ENCODE assay signal across 31 cellular contexts in genomic region chr1:167825419-167826079, GRCh38.
"Had no signal": no experiment of that assay in that cellular context is flagged by ENCODE, and none has a peak within 500 bp of the region (broad histone marks: within the 10 kb centered on the region; RNA-seq: fewer than 3 reads in every experiment).

No MANE protein-coding gene starts in this region.

- H3K9me3 ChIP-seq: breast epithelium, colonic mucosa, gastroesophageal sphincter, pancreas, right atrium auricular region, upper lobe of left lung, vagina had no signal

- H3K36me3 Mint-ChIP-seq: activated CD8-positive, alpha-beta memory T cell treated with anti-CD3 and anti-CD28 coated beads, Interleukin-2, amount 10 ng/mL, durations not matched to agents 7 days and 5 days; activated naive CD4-positive, alpha-beta T cell treated with anti-CD3 and anti-CD28 coated beads, Interleukin-2, amount 50 U/mL, for 72 hours; mesothelial cell of epicardium; naive thymus-derived CD4-positive, alpha-beta T cell; stimulated activated memory B cell treated with anti-CD40 and anti-IgM and Interleukin-4, amounts not matched to agents 10 μg/mL and 1 μg/mL and 100 μg/mL, for 72 hours had no signal

- H3K4me3 Mint-ChIP-seq: activated B cell treated with CpG ODN at 0.5 μM for 24 hours; activated CD8-positive, alpha-beta memory T cell treated with anti-CD3 and anti-CD28 coated beads, Interleukin-2, amount 10 ng/mL, durations not matched to agents 7 days and 5 days; activated CD8-positive, alpha-beta T cell treated with anti-CD3 and anti-CD28 coated beads, Interleukin-2, amount 10 ng/mL, durations not matched to agents 7 days and 5 days; activated T-cell treated with anti-CD3 and anti-CD28 coated beads, Interleukin-2, amount 50 U/mL, for 72 hours; central memory CD8-positive, alpha-beta T cell; mesothelial cell of epicardium; naive thymus-derived CD4-positive, alpha-beta T cell; neural crest cell; stimulated activated memory B cell treated with anti-CD40 and anti-IgM and Interleukin-4, amounts not matched to agents 10 μg/mL and 1 μg/mL and 100 μg/mL, for 72 hours; stimulated activated naive CD8-positive, alpha-beta T cell treated with anti-CD3 and anti-CD28 coated beads, Interleukin-15, amount 100 ng/mL, for 72 hours had no signal

- H3K4me3 ChIP-seq: breast epithelium, colonic mucosa, dorsolateral prefrontal cortex, gastroesophageal sphincter, hepatocyte, pancreas, right atrium auricular region, smooth muscle cell, upper lobe of left lung, vagina had no signal

- ATAC-seq: activated CD8-positive, alpha-beta memory T cell treated with anti-CD3 and anti-CD28 coated beads, Interleukin-2, amount 10 ng/mL, durations not matched to agents 7 days and 5 days; activated CD8-positive, alpha-beta T cell treated with anti-CD3 and anti-CD28 coated beads, Interleukin-2, amount 10 ng/mL, durations not matched to agents 7 days and 5 days; activated naive CD4-positive, alpha-beta T cell treated with anti-CD3 and anti-CD28 coated beads, Interleukin-2, amount 50 U/mL, for 72 hours; activated T-cell treated with anti-CD3 and anti-CD28 coated beads, Interleukin-2, amount 50 U/mL, for 72 hours; gastroesophageal sphincter; left cardiac atrium; naive thymus-derived CD4-positive, alpha-beta T cell; pancreas; stimulated activated memory B cell treated with anti-CD40 and anti-IgM and Interleukin-4, amounts not matched to agents 10 μg/mL and 1 μg/mL and 100 μg/mL, for 72 hours; stimulated activated naive CD8-positive, alpha-beta T cell treated with anti-CD3 and anti-CD28 coated beads, Interleukin-15, amount 100 ng/mL, for 72 hours had no signal

- H3K36me3 ChIP-seq: breast epithelium, colonic mucosa, gastroesophageal sphincter, pancreas, right atrium auricular region, upper lobe of left lung, vagina had no signal

- H3K27ac Mint-ChIP-seq: activated B cell treated with CpG ODN at 0.5 μM for 24 hours; activated CD8-positive, alpha-beta memory T cell treated with anti-CD3 and anti-CD28 coated beads, Interleukin-2, amount 10 ng/mL, durations not matched to agents 7 days and 5 days; activated CD8-positive, alpha-beta T cell treated with anti-CD3 and anti-CD28 coated beads, Interleukin-2, amount 10 ng/mL, durations not matched to agents 7 days and 5 days; activated naive CD4-positive, alpha-beta T cell treated with anti-CD3 and anti-CD28 coated beads, Interleukin-2, amount 50 U/mL, for 72 hours; activated T-cell treated with anti-CD3 and anti-CD28 coated beads, Interleukin-2, amount 50 U/mL, for 72 hours; mesothelial cell of epicardium; naive thymus-derived CD4-positive, alpha-beta T cell; stimulated activated memory B cell treated with anti-CD40 and anti-IgM and Interleukin-4, amounts not matched to agents 10 μg/mL and 1 μg/mL and 100 μg/mL, for 72 hours had no signal

- H3K27me3 ChIP-seq: breast epithelium, colonic mucosa, dorsolateral prefrontal cortex, gastroesophageal sphincter, hepatocyte, pancreas, right atrium auricular region, upper lobe of left lung, vagina had no signal

- H3K27ac ChIP-seq: breast epithelium, colonic mucosa, dorsolateral prefrontal cortex, gastroesophageal sphincter, hepatocyte, pancreas, right atrium auricular region, upper lobe of left lung, vagina had no signal

- H3K4me2 ChIP-seq: hepatocyte, smooth muscle cell had no signal

- H3K4me1 ChIP-seq: breast epithelium, colonic mucosa, pancreas, vagina had no signal

- H3K4me1 Mint-ChIP-seq: activated B cell treated with CpG ODN at 0.5 μM for 24 hours; central memory CD8-positive, alpha-beta T cell; neural crest cell; stimulated activated memory B cell treated with anti-CD40 and anti-IgM and Interleukin-4, amounts not matched to agents 10 μg/mL and 1 μg/mL and 100 μg/mL, for 72 hours; stimulated activated naive CD8-positive, alpha-beta T cell treated with anti-CD3 and anti-CD28 coated beads, Interleukin-15, amount 100 ng/mL, for 72 hours had no signal

- DNase-seq: activated B cell treated with CpG ODN at 0.5 μM for 24 hours; activated CD8-positive, alpha-beta memory T cell treated with anti-CD3 and anti-CD28 coated beads, Interleukin-2, amount 10 ng/mL, durations not matched to agents 7 days and 5 days; activated CD8-positive, alpha-beta T cell treated with anti-CD3 and anti-CD28 coated beads, Interleukin-2, amount 10 ng/mL, durations not matched to agents 7 days and 5 days; activated naive CD4-positive, alpha-beta T cell; activated T-cell treated with anti-CD3 and anti-CD28 coated beads, Interleukin-2, amount 50 U/mL, for 72 hours; colonic mucosa; dorsolateral prefrontal cortex; effector memory CD4-positive, alpha-beta T cell; left cardiac atrium; mammary epithelial cell; naive thymus-derived CD4-positive, alpha-beta T cell; nucleus accumbens; pancreas; stimulated activated CD4-positive, alpha-beta T cell treated with anti-CD3 and anti-CD28 coated beads, Interleukin-1b, Interleukin-23, amount 100 ng/mL, for 48 hours; stimulated activated CD4-positive, alpha-beta T cell treated with anti-CD3 and anti-CD28 coated beads, Interleukin-4, amount 100 ng/mL, for 4 hours; stimulated activated CD8-positive, alpha-beta memory T cell treated with anti-CD3 and anti-CD28 coated beads, Interleukin-4, amount 100 ng/mL, for 48 hours; stimulated activated naive CD8-positive, alpha-beta T cell treated with anti-CD3 and anti-CD28 coated beads, Interleukin-15, amount 100 ng/mL, for 72 hours; substantia nigra; T-helper 2 cell; upper lobe of left lung had no signal

- H2AFZ ChIP-seq: hepatocyte had no signal

- H3K79me2 ChIP-seq: hepatocyte had no signal

- H3K9me3 Mint-ChIP-seq: activated B cell treated with CpG ODN at 0.5 μM for 24 hours; activated naive CD4-positive, alpha-beta T cell treated with anti-CD3 and anti-CD28 coated beads, Interleukin-2, amount 50 U/mL, for 72 hours; activated T-cell treated with anti-CD3 and anti-CD28 coated beads, Interleukin-2, amount 50 U/mL, for 72 hours; central memory CD8-positive, alpha-beta T cell; mesothelial cell of epicardium; naive thymus-derived CD4-positive, alpha-beta T cell; neural crest cell; stimulated activated memory B cell treated with anti-CD40 and anti-IgM and Interleukin-4, amounts not matched to agents 10 μg/mL and 1 μg/mL and 100 μg/mL, for 72 hours; stimulated activated naive CD8-positive, alpha-beta T cell treated with anti-CD3 and anti-CD28 coated beads, Interleukin-15, amount 100 ng/mL, for 72 hours had no signal
